In the genomic region with DNA sequence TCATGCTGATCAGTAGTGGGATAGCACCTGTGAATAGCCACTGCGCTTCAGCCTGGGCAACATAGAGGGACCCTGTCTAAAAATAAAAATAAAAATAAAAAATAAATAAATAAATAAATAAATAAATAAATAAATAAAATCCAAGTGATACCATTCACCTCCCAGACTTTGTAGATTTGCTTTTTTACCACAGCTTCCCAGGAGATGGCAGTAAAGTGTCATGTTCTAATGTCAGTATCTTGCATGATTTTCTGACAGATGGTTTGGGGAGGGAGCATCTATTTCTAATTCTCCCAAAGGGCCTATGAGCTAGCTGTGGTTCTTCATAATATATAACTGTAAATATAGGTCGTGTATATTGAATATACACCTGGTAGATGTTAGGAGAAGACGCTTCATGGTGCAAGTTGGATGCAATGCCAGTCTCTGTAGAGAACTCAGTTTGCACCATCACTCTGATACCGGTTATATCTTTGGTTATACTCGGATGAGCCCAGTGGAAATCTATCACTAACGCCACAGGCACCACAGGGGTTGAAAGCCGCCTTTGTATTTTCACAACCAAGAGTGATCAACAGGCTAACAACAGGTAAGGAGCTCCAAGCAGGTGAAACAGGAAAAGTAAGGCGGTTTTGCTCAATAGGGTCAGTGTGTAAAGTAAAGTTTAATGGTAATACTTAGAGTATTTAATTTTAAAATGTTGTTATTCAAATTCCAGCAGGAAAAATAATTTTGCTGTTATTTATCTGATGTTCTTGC, we compare ENCODE assay signal across 1 cellular context.
TF ChIP-seq lines count a peak whose summit lies in the region.

No MANE protein-coding gene starts in this region.

TF ChIP-seq in HEK293, 187 proteins besides CTCF, POLR2A, EP300 and RAD21 (continued from another document and continues in another):
- TF ChIP-seq ZNF433 (tag by site-specific recombination; IDR thresholded peaks at IDR 0.05; ENCODE audit: low read depth) (peak; percentile 100), ZNF777 (tag by site-specific recombination; IDR thresholded peaks at IDR 0.05; ENCODE audit: borderline replicate concordance) (no peak), ZFP69B (tag by site-specific recombination; IDR thresholded peaks at IDR 0.05) (no peak), SCRT2 (tag by site-specific recombination; IDR thresholded peaks at IDR 0.05) (peak; percentile 94), ZNF843 (tag by site-specific recombination; IDR thresholded peaks at IDR 0.05) (0 out of 2 replicates have a peak, but pooled peaks have one; percentile 33), ZNF548 (tag by site-specific recombination; IDR thresholded peaks at IDR 0.05) (0 out of 2 replicates have a peak, but pooled peaks have one; percentile 40), ZNF112 (tag by site-specific recombination; IDR thresholded peaks at IDR 0.05) (no peak), ZNF664 (tag by site-specific recombination; IDR thresholded peaks at IDR 0.05) (peak; percentile 99), MEIS1 (CRISPR knock-in tag; IDR thresholded peaks at IDR 0.05; ENCODE audit: borderline replicate concordance) (no peak), WT1 (tag by site-specific recombination; IDR thresholded peaks at IDR 0.05) (peak; percentile 79), ZSCAN30 (tag by site-specific recombination; IDR thresholded peaks at IDR 0.05) (no peak), SP3 (tag by site-specific recombination; IDR thresholded peaks at IDR 0.05) (peak; percentile 74), ZNF596 (tag by site-specific recombination; IDR thresholded peaks at IDR 0.05) (no peak), ZNF473 (tag by site-specific recombination; IDR thresholded peaks at IDR 0.05) (no peak), ZBTB48 (tag by site-specific recombination; IDR thresholded peaks at IDR 0.05) (no peak), ZNF626 (tag by site-specific recombination; IDR thresholded peaks at IDR 0.05) (no peak), GLIS2 (tag by site-specific recombination; IDR thresholded peaks at IDR 0.05) (no peak), ZNF223 (tag by site-specific recombination; IDR thresholded peaks at IDR 0.05) (peak; percentile 92), ZNF239 (tag by site-specific recombination; IDR thresholded peaks at IDR 0.05) (no peak), ZNF544 (tag by site-specific recombination; IDR thresholded peaks at IDR 0.05) (no peak), ZNF335 (tag by site-specific recombination; conservative IDR thresholded peaks at IDR 0.05) (peak; percentile 50; the same call in 1 of the 2 replicates), ZNF350 (tag by site-specific recombination; IDR thresholded peaks at IDR 0.05) (no peak), ZFP41 (tag by site-specific recombination; IDR thresholded peaks at IDR 0.05; ENCODE audit: borderline replicate concordance) (no peak), ZNF701 (tag by site-specific recombination; IDR thresholded peaks at IDR 0.05) (no peak), ZNF510 (tag by site-specific recombination; IDR thresholded peaks at IDR 0.05; ENCODE audit: insufficient replicate concordance) (no peak), YY1 (tag by site-specific recombination; IDR thresholded peaks at IDR 0.05) (no peak), MZF1 (tag by site-specific recombination; IDR thresholded peaks at IDR 0.05; ENCODE audit: borderline replicate concordance) (peak; percentile 97; the same call in 1 of the 2 replicates), ZNF10 (tag by site-specific recombination; IDR thresholded peaks at IDR 0.05) (peak; percentile 83; the same call in 1 of the 2 replicates), ZFP3 (tag by site-specific recombination; IDR thresholded peaks at IDR 0.05; ENCODE audit: low read depth) (peak; percentile 74), REPIN1 (tag by site-specific recombination; IDR thresholded peaks at IDR 0.05; ENCODE audit: low read depth) (peak; percentile 96; the same call in 1 of the 2 replicates), PRDM1 (tag by site-specific recombination; IDR thresholded peaks at IDR 0.05) (no peak), ZNF624 (tag by site-specific recombination; IDR thresholded peaks at IDR 0.05) (no peak), ZNF629 (tag by site-specific recombination; IDR thresholded peaks at IDR 0.05) (peak; percentile 95), ZNF792 (tag by site-specific recombination; IDR thresholded peaks at IDR 0.05) (no peak), ZNF621 (tag by site-specific recombination; IDR thresholded peaks at IDR 0.05) (no peak), ZNF211 (tag by site-specific recombination; IDR thresholded peaks at IDR 0.05; ENCODE audit: low read depth) (peak; percentile 67; the same call in 1 of the 2 replicates), ZNF558 (tag by site-specific recombination; IDR thresholded peaks at IDR 0.05) (peak; percentile 98), ZFP37 (tag by site-specific recombination; IDR thresholded peaks at IDR 0.05) (peak; percentile 100), ZNF23 (tag by site-specific recombination; IDR thresholded peaks at IDR 0.05; ENCODE audit: borderline replicate concordance) (peak; percentile 51; the same call in 1 of the 2 replicates), EGR2 (tag by site-specific recombination; IDR thresholded peaks at IDR 0.05; ENCODE audit: low read depth) (no peak), ZNF501 (tag by site-specific recombination; IDR thresholded peaks at IDR 0.05) (peak; percentile 100), ZNF146 (tag by site-specific recombination; IDR thresholded peaks at IDR 0.05) (peak; percentile 66; the same call in 1 of the 2 replicates)
- TF ChIP-seq, protein P1, sequence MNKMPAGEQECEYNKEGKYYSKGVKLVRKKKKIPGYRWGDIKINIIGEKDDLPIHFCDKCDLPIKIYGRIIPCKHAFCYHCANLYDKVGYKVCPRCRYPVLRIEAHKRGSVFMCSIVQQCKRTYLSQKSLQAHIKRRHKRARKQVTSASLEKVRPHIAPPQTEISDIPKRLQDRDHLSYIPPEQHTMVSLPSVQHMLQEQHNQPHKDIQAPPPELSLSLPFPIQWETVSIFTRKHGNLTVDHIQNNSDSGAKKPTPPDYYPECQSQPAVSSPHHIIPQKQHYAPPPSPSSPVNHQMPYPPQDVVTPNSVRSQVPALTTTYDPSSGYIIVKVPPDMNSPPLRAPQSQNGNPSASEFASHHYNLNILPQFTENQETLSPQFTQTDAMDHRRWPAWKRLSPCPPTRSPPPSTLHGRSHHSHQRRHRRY (tag by site-specific recombination; IDR thresholded peaks at IDR 0.05): no peak
- TF ChIP-seq, protein P2, sequence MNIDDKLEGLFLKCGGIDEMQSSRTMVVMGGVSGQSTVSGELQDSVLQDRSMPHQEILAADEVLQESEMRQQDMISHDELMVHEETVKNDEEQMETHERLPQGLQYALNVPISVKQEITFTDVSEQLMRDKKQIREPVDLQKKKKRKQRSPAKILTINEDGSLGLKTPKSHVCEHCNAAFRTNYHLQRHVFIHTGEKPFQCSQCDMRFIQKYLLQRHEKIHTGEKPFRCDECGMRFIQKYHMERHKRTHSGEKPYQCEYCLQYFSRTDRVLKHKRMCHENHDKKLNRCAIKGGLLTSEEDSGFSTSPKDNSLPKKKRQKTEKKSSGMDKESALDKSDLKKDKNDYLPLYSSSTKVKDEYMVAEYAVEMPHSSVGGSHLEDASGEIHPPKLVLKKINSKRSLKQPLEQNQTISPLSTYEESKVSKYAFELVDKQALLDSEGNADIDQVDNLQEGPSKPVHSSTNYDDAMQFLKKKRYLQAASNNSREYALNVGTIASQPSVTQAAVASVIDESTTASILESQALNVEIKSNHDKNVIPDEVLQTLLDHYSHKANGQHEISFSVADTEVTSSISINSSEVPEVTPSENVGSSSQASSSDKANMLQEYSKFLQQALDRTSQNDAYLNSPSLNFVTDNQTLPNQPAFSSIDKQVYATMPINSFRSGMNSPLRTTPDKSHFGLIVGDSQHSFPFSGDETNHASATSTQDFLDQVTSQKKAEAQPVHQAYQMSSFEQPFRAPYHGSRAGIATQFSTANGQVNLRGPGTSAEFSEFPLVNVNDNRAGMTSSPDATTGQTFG (tag by site-specific recombination; IDR thresholded peaks at IDR 0.05; ENCODE audit: borderline replicate concordance): no peak
- TF ChIP-seq, protein P3, sequence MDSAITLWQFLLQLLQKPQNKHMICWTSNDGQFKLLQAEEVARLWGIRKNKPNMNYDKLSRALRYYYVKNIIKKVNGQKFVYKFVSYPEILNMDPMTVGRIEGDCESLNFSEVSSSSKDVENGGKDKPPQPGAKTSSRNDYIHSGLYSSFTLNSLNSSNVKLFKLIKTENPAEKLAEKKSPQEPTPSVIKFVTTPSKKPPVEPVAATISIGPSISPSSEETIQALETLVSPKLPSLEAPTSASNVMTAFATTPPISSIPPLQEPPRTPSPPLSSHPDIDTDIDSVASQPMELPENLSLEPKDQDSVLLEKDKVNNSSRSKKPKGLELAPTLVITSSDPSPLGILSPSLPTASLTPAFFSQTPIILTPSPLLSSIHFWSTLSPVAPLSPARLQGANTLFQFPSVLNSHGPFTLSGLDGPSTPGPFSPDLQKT (IDR thresholded peaks at IDR 0.05; ENCODE audit: borderline replicate concordance, low read depth, low read length): no peak
- TF ChIP-seq, protein P4, sequence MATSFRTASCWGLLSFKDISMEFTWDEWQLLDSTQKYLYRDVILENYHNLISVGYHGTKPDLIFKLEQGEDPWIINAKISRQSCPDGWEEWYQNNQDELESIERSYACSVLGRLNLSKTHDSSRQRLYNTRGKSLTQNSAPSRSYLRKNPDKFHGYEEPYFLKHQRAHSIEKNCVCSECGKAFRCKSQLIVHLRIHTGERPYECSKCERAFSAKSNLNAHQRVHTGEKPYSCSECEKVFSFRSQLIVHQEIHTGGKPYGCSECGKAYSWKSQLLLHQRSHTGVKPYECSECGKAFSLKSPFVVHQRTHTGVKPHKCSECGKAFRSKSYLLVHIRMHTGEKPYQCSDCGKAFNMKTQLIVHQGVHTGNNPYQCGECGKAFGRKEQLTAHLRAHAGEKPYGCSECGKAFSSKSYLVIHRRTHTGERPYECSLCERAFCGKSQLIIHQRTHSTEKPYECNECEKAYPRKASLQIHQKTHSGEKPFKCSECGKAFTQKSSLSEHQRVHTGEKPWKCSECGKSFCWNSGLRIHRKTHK (tag by site-specific recombination; IDR thresholded peaks at IDR 0.05): no peak; the same call in 1 of the 2 replicates
- TF ChIP-seq, protein P5, sequence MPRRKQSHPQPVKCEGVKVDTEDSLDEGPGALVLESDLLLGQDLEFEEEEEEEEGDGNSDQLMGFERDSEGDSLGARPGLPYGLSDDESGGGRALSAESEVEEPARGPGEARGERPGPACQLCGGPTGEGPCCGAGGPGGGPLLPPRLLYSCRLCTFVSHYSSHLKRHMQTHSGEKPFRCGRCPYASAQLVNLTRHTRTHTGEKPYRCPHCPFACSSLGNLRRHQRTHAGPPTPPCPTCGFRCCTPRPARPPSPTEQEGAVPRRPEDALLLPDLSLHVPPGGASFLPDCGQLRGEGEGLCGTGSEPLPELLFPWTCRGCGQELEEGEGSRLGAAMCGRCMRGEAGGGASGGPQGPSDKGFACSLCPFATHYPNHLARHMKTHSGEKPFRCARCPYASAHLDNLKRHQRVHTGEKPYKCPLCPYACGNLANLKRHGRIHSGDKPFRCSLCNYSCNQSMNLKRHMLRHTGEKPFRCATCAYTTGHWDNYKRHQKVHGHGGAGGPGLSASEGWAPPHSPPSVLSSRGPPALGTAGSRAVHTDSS (tag by site-specific recombination; IDR thresholded peaks at IDR 0.05): no peak
- TF ChIP-seq, protein P6, sequence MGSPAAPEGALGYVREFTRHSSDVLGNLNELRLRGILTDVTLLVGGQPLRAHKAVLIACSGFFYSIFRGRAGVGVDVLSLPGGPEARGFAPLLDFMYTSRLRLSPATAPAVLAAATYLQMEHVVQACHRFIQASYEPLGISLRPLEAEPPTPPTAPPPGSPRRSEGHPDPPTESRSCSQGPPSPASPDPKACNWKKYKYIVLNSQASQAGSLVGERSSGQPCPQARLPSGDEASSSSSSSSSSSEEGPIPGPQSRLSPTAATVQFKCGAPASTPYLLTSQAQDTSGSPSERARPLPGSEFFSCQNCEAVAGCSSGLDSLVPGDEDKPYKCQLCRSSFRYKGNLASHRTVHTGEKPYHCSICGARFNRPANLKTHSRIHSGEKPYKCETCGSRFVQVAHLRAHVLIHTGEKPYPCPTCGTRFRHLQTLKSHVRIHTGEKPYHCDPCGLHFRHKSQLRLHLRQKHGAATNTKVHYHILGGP (tag by site-specific recombination; IDR thresholded peaks at IDR 0.05): no peak
- TF ChIP-seq, protein P7, sequence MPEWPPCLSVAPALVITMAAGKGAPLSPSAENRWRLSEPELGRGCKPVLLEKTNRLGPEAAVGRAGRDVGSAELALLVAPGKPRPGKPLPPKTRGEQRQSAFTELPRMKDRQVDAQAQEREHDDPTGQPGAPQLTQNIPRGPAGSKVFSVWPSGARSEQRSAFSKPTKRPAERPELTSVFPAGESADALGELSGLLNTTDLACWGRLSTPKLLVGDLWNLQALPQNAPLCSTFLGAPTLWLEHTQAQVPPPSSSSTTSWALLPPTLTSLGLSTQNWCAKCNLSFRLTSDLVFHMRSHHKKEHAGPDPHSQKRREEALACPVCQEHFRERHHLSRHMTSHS (tag by site-specific recombination; IDR thresholded peaks at IDR 0.05): 0 out of 2 replicates have a peak, but pooled peaks have one; percentile 38
- TF ChIP-seq, protein P8, sequence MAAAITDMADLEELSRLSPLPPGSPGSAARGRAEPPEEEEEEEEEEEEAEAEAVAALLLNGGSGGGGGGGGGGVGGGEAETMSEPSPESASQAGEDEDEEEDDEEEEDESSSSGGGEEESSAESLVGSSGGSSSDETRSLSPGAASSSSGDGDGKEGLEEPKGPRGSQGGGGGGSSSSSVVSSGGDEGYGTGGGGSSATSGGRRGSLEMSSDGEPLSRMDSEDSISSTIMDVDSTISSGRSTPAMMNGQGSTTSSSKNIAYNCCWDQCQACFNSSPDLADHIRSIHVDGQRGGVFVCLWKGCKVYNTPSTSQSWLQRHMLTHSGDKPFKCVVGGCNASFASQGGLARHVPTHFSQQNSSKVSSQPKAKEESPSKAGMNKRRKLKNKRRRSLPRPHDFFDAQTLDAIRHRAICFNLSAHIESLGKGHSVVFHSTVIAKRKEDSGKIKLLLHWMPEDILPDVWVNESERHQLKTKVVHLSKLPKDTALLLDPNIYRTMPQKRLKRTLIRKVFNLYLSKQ (tag by site-specific recombination; IDR thresholded peaks at IDR 0.05; ENCODE audit: borderline replicate concordance): peak; percentile 100
- TF ChIP-seq, protein P9, sequence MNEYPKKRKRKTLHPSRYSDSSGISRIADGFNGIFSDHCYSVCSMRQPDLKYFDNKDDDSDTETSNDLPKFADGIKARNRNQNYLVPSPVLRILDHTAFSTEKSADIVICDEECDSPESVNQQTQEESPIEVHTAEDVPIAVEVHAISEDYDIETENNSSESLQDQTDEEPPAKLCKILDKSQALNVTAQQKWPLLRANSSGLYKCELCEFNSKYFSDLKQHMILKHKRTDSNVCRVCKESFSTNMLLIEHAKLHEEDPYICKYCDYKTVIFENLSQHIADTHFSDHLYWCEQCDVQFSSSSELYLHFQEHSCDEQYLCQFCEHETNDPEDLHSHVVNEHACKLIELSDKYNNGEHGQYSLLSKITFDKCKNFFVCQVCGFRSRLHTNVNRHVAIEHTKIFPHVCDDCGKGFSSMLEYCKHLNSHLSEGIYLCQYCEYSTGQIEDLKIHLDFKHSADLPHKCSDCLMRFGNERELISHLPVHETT (tag by site-specific recombination; IDR thresholded peaks at IDR 0.05): peak; percentile 98
- TF ChIP-seq, protein P10, sequence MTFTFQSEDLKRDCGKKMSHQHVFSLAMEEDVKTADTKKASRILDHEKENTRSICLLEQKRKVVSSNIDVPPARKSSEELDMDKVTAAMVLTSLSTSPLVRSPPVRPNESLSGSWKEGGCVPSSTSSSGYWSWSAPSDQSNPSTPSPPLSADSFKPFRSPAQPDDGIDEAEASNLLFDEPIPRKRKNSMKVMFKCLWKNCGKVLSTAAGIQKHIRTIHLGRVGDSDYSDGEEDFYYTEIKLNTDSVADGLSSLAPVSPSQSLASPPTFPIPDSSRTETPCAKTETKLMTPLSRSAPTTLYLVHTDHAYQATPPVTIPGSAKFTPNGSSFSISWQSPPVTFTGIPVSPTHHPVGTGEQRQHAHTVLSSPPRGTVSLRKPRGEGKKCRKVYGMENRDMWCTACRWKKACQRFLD (tag by site-specific recombination; IDR thresholded peaks at IDR 0.05): peak; percentile 92; the same call in 1 of the 2 replicates
